ENCODE assay signal across 17 cellular contexts in genomic region chr10:126021833-126022500, GRCh38.
"Had no signal": no experiment of that assay in that cellular context is flagged by ENCODE, and none has a peak within 500 bp of the region (broad histone marks: within the 10 kb centered on the region; RNA-seq: fewer than 3 reads in every experiment).

No MANE protein-coding gene starts in this region.

- H3K36me3 ChIP-seq: breast epithelium, heart left ventricle, upper lobe of left lung had no signal

- ATAC-seq: activated CD8-positive, alpha-beta memory T cell treated with anti-CD3 and anti-CD28 coated beads, Interleukin-2, amount 10 ng/mL, durations not matched to agents 7 days and 5 days; heart left ventricle; left lobe of liver; psoas muscle; sciatic nerve had no signal

- H3K27me3 Mint-ChIP-seq: activated CD8-positive, alpha-beta memory T cell treated with anti-CD3 and anti-CD28 coated beads, Interleukin-2, amount 10 ng/mL, durations not matched to agents 7 days and 5 days had no signal

- H3K27ac Mint-ChIP-seq: activated CD8-positive, alpha-beta memory T cell treated with anti-CD3 and anti-CD28 coated beads, Interleukin-2, amount 10 ng/mL, durations not matched to agents 7 days and 5 days; activated naive CD8-positive, alpha-beta T cell treated with anti-CD3 and anti-CD28 coated beads for 36 hours; nephron progenitor cell had no signal

- DNase-seq: activated CD4-positive, alpha-beta T cell treated with anti-CD3 and anti-CD28 coated beads, Interleukin-2, amount 50 U/mL, for 4 hours; activated CD4-positive, CD25-positive, alpha-beta regulatory T cell treated with anti-CD3 and anti-CD28 coated beads, Interleukin-2, amount 50 U/mL, for 72 hours; activated CD8-positive, alpha-beta memory T cell treated with anti-CD3 and anti-CD28 coated beads, Interleukin-2, amount 10 ng/mL, durations not matched to agents 7 days and 5 days; activated gamma-delta T cell treated with Interleukin-2 at 50 U/mL for 16 hours; activated naive CD8-positive, alpha-beta T cell treated with anti-CD3 and anti-CD28 coated beads for 36 hours; activated T-cell treated with anti-CD3 and anti-CD28 coated beads, Interleukin-2, amount 50 U/mL, for 48 hours; foreskin melanocyte; heart left ventricle; nephron progenitor cell; psoas muscle; stimulated activated CD4-positive, alpha-beta T cell treated with anti-CD3 and anti-CD28 coated beads, Interleukin-12 subunit alpha, Interleukin-12 subunit beta, amount 100 ng/mL, for 4 hours; stimulated activated naive CD4-positive, alpha-beta T cell; T-helper 2 cell; upper lobe of left lung had no signal

- H3K4me1 ChIP-seq: breast epithelium, heart left ventricle, psoas muscle, upper lobe of left lung had no signal

- H3K36me3 Mint-ChIP-seq: activated CD8-positive, alpha-beta memory T cell treated with anti-CD3 and anti-CD28 coated beads, Interleukin-2, amount 10 ng/mL, durations not matched to agents 7 days and 5 days; activated naive CD8-positive, alpha-beta T cell treated with anti-CD3 and anti-CD28 coated beads for 36 hours had no signal

- H3K9me3 ChIP-seq: breast epithelium, psoas muscle, upper lobe of left lung had no signal

- H3K27ac ChIP-seq: breast epithelium, heart left ventricle, psoas muscle, upper lobe of left lung had no signal

- H3K27me3 ChIP-seq: breast epithelium, heart left ventricle, upper lobe of left lung had no signal

- H3K4me3 ChIP-seq: breast epithelium, heart left ventricle, psoas muscle, upper lobe of left lung had no signal

- H3K4me1 Mint-ChIP-seq: activated CD8-positive, alpha-beta memory T cell treated with anti-CD3 and anti-CD28 coated beads, Interleukin-2, amount 10 ng/mL, durations not matched to agents 7 days and 5 days; activated naive CD8-positive, alpha-beta T cell treated with anti-CD3 and anti-CD28 coated beads for 36 hours; nephron progenitor cell had no signal

- H3K4me3 Mint-ChIP-seq: activated CD8-positive, alpha-beta memory T cell treated with anti-CD3 and anti-CD28 coated beads, Interleukin-2, amount 10 ng/mL, durations not matched to agents 7 days and 5 days; activated naive CD8-positive, alpha-beta T cell treated with anti-CD3 and anti-CD28 coated beads for 36 hours; nephron progenitor cell had no signal
